Comparison of ENCODE assay signal across 7 cellular contexts in genomic region chr3:151808926-151809325, GRCh38. TPM values are rescaled to one million over a fixed set of nuclear protein-coding genes. Genes with fewer than 3 reads are reported as not detected.
"Had no signal": no experiment of that assay in that cellular context is flagged by ENCODE, and none has a peak within 500 bp of the region (broad histone marks: within the 10 kb centered on the region; RNA-seq: fewer than 3 reads in every experiment).

No MANE protein-coding gene starts in this region.

RNA-seq across cellular contexts. Expression of gene AADAC, which starts 5.0 kb away (rescaled TPM):
- total RNA-seq: natural killer cell treated with Interleukin-12 subunit alpha and Interleukin-12 subunit beta and Interleukin-15 and Interleukin-18, amount 100 ng/mL, for 72 hours; neural crest cell; osteocyte; prostate gland; pulmonary artery endothelial cell; sciatic nerve had no signal
- polyA plus RNA-seq: spleen had no signal
